In the genomic region with DNA sequence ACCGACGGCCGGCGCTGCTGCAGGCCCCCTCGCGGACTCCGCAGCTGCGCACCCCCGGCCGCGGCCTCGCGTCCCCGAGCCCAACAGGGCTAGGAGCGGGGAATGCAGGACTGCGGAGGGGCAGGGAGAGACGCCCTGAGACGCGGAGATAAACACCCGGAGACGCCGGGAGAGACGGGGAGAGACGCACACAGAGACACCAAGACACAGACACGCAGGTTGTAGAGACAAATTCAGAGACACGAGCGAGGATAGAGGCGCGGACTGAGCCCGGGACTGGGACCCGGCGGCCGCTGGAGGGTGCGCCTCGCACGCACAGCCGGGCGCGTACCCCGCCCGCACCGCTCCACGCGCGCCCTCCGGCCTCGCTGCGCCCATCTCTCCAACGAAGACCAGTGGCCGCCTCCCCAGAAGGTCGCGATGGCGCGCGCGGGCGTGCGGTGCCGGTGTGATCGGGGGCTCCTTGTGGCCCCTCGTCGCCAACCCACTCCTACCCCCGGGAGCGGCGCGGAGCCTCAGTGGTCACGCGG, we compare ENCODE assay signal across 10 cellular contexts. TPM values are rescaled to one million over a fixed set of nuclear protein-coding genes. Genes with fewer than 3 reads are reported as not detected.
A peak's percentile ranks its signal among the peaks of the same experiment; 100 is the strongest.
DNase-seq lines count a peak whose midpoint lies in the region; ATAC-seq and TF ChIP-seq lines count a peak whose summit lies in the region.
"Had no signal": no experiment of that assay in that cellular context is flagged by ENCODE, and none has a peak within 500 bp of the region (broad histone marks: within the 10 kb centered on the region; RNA-seq: fewer than 3 reads in every experiment).

No MANE protein-coding gene starts in this region.

- no peak overlapping the region for H4K5ac ChIP-seq in mesendoderm (ENCODE audit: low read length)

- H3K23ac ChIP-seq in mesendoderm (ENCODE audit: low read length): no peak overlapping the region

- peak overlapping the region; percentile 16 for H3K27ac ChIP-seq in caudate nucleus (ENCODE audit: low read depth, low read length)
- H3K27ac ChIP-seq in mesendoderm (ENCODE audit: low read depth, low read length): no peak overlapping the region
- H3K27ac ChIP-seq in tibial nerve: no peak overlapping the region

- WGBS in mesendoderm (ENCODE audit: extremely low coverage, insufficient coverage, low lambda C conversion rate): no CpG with 5 or more reads among the region's 68 CpGs
- WGBS in tibial nerve, 2 donors: 2 to 4% methylated on average over 16 to 31 of the region's 68 CpGs

- H3K4me1 ChIP-seq in mesendoderm (ENCODE audit: control insufficient read depth, low read depth, low read length) (peaks cover 3% of the 10 kb centered on the region), tibial nerve (peaks cover 0 to 23% (median 13%) of the 10 kb centered on the region in 4 donors)

- no peaks in the 10 kb centered on the region for H3K36me3 ChIP-seq in mesendoderm (ENCODE audit: control insufficient read depth, insufficient read depth, low read length)
- no peaks in the 10 kb centered on the region for H3K36me3 ChIP-seq in tibial nerve

- intact Hi-C loops in activated naive CD4-positive, alpha-beta T cell treated with anti-CD3 and anti-CD28 coated beads for 36 hours (cut with micrococcal nuclease): no loop called here

- no peak overlapping the region for H3K4ac ChIP-seq in mesendoderm (ENCODE audit: low read depth, low read length)

- no peak overlapping the region for H3K27ac Mint-ChIP-seq in activated naive CD4-positive, alpha-beta T cell treated with anti-CD3 and anti-CD28 coated beads for 36 hours

- H3K56ac ChIP-seq in mesendoderm (ENCODE audit: low read length): peak overlapping the region; percentile 42

- H2AK5ac ChIP-seq in mesendoderm (ENCODE audit: low read length): no peak overlapping the region

- H3K4me2 ChIP-seq in mesendoderm (ENCODE audit: low read length): peak overlapping the region; percentile 64

- no peak for TF ChIP-seq EP300 in tibial nerve (IDR thresholded peaks at IDR 0.05)

- H3K18ac ChIP-seq in mesendoderm (ENCODE audit: low read length): no peak overlapping the region

- peaks cover 6% of the 10 kb centered on the region for H3K4me1 Mint-ChIP-seq in activated naive CD4-positive, alpha-beta T cell treated with anti-CD3 and anti-CD28 coated beads for 36 hours (ENCODE audit: low read depth)

- H3K9ac ChIP-seq in mesendoderm (ENCODE audit: low read length): peak overlapping the region; percentile 45

- no peaks in the 10 kb centered on the region for H3K79me1 ChIP-seq in mesendoderm (ENCODE audit: low read length)

- no peak overlapping the region for H2BK120ac ChIP-seq in mesendoderm (ENCODE audit: low read depth, low read length)

- no peak overlapping the region for H2BK15ac ChIP-seq in mesendoderm (replicated peaks; ENCODE audit: low read depth)

- H3K27me3 ChIP-seq in mesendoderm (ENCODE audit: insufficient read depth, low read length, poor library complexity) (peaks cover 24% of the 10 kb centered on the region), tibial nerve (peaks cover 0 to 56% of the 10 kb centered on the region in 2 donors)

- no peak for TF ChIP-seq CTCF in tibial nerve (IDR thresholded peaks at IDR 0.05)

- peak overlapping the region; percentile 59 for H3K4me3 Mint-ChIP-seq in activated naive CD4-positive, alpha-beta T cell treated with anti-CD3 and anti-CD28 coated beads for 36 hours

- H3K36me3 Mint-ChIP-seq in activated naive CD4-positive, alpha-beta T cell treated with anti-CD3 and anti-CD28 coated beads for 36 hours (ENCODE audit: low read depth): no peaks in the 10 kb centered on the region

- H3K9me3 Mint-ChIP-seq in activated naive CD4-positive, alpha-beta T cell treated with anti-CD3 and anti-CD28 coated beads for 36 hours: no peaks in the 10 kb centered on the region

- no peaks in the 10 kb centered on the region for H3K9me3 ChIP-seq in tibial nerve

- no peak for DNase-seq in activated naive CD4-positive, alpha-beta T cell treated with anti-CD3 and anti-CD28 coated beads for 36 hours
- no peak for DNase-seq in activated naive CD4-positive, alpha-beta T cell (lab: John Stamatoyannopoulos, UW)
- peak in 1 of 61 donors; percentile 30 for DNase-seq in caudate nucleus (lab: John Stamatoyannopoulos, UW)
- DNase-seq in mesendoderm: no peak
- no peak for DNase-seq in tibial nerve (ENCODE audit: low spot score in 2 of 2)
- no peak for DNase-seq in COLO829 (ENCODE audit: low spot score)
- no peak for DNase-seq in NCI-H1930 (lab: John Stamatoyannopoulos, UW)

- H2BK5ac ChIP-seq in mesendoderm (ENCODE audit: low read length): no peak overlapping the region

- H3K27me3 Mint-ChIP-seq in activated naive CD4-positive, alpha-beta T cell treated with anti-CD3 and anti-CD28 coated beads for 36 hours (ENCODE audit: low read depth): peaks cover 37% of the 10 kb centered on the region

- H4K8ac ChIP-seq in mesendoderm (ENCODE audit: low read depth, low read length): no peak overlapping the region

- no peak for TF ChIP-seq POLR2A in tibial nerve (IDR thresholded peaks at IDR 0.05)

- ATAC-seq in HG03039 (IDR thresholded peaks at IDR 0.05; ENCODE audit: unreplicated experiment): no peak

- H3K4me3 ChIP-seq in mesendoderm (ENCODE audit: low read length) (no peak overlapping the region), tibial nerve (peak overlapping the region; percentile 6 to 51 (median 32))

- CTCF ChIA-PET in activated naive CD4-positive, alpha-beta T cell treated with anti-CD3 and anti-CD28 coated beads for 36 hours (lab: Charles Lee): no interaction called here

- H3K79me2 ChIP-seq in mesendoderm (ENCODE audit: control insufficient read depth, insufficient read depth, low read length): no peaks in the 10 kb centered on the region

RNA-seq across cellular contexts. Expression of a gene that starts 0.9 kb away (rescaled TPM):
- not detected for total RNA-seq in activated naive CD4-positive, alpha-beta T cell treated with anti-CD3 and anti-CD28 coated beads for 36 hours
- polyA plus RNA-seq in mesendoderm (2013, experiment 1 of 2): 0.70 TPM
- polyA plus RNA-seq in mesendoderm (2013, experiment 2 of 2): 0.70 TPM
- total RNA-seq in tibial nerve: under 1 TPM in 2 of 4 donors, not detected in 2; 0.20 to 0.30 TPM
- total RNA-seq: activated CD8-positive, alpha-beta memory T cell treated with anti-CD3 and anti-CD28 coated beads for 36 hours had no signal

RNA-seq across cellular contexts. Expression of a gene that starts 24.8 kb away (rescaled TPM):
- 1,000 to 10,000 TPM; 3,280 to 3,392 TPM for total RNA-seq in activated naive CD4-positive, alpha-beta T cell treated with anti-CD3 and anti-CD28 coated beads for 36 hours
- 2,776 TPM for polyA plus RNA-seq in mesendoderm (2013, experiment 1 of 2)
- 2,856 TPM for polyA plus RNA-seq in mesendoderm (2013, experiment 2 of 2)
- 1,000 to 10,000 TPM; 2,381 to 3,486 (median 2,809) TPM for total RNA-seq in tibial nerve

RNA-seq across cellular contexts. Expression of a gene that starts 27.4 kb away (rescaled TPM):
- total RNA-seq in activated naive CD4-positive, alpha-beta T cell treated with anti-CD3 and anti-CD28 coated beads for 36 hours: 1 to 10 TPM; 5.3 to 5.9 TPM
- 4.3 TPM for polyA plus RNA-seq in mesendoderm (2013, experiment 1 of 2)
- polyA plus RNA-seq in mesendoderm (2013, experiment 2 of 2): 4.5 TPM
- total RNA-seq in tibial nerve: 10 to 100 TPM in 3 of 4 donors, 1 to 10 TPM in 1; 7.1 to 20.3 (median 15.0) TPM

RNA-seq across cellular contexts. Expression of a gene that starts 58.9 kb away (rescaled TPM):
- total RNA-seq in activated naive CD4-positive, alpha-beta T cell treated with anti-CD3 and anti-CD28 coated beads for 36 hours: not detected
- polyA plus RNA-seq in mesendoderm (2013, experiment 1 of 2): not detected
- not detected for polyA plus RNA-seq in mesendoderm (2013, experiment 2 of 2)
- total RNA-seq in tibial nerve: not detected
- total RNA-seq: activated CD8-positive, alpha-beta memory T cell treated with anti-CD3 and anti-CD28 coated beads for 36 hours; frontal cortex had no signal
